ENCODE assay signal across 11 cellular contexts in the genomic region with DNA sequence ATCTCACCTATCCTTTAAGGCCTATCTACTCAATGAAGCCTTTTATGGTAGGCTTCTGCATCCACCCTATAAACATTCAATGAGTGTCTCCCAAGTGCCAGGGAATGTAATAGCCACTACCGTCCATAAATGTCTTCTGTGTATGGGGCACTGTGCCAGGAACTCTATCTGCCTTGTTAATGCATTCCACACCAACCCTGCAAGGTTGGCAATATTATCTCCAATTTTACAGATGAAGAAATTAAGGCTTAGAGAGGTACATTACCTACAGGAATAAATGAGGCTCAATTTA. TPM values are rescaled to one million over a fixed set of nuclear protein-coding genes. Genes with fewer than 3 reads are reported as not detected.
DNase-seq lines count a peak whose midpoint lies in the region; ATAC-seq and TF ChIP-seq lines count a peak whose summit lies in the region.
"Had no signal": no experiment of that assay in that cellular context is flagged by ENCODE, and none has a peak within 500 bp of the region (broad histone marks: within the 10 kb centered on the region; RNA-seq: fewer than 3 reads in every experiment).

No MANE protein-coding gene starts in this region.

- H3K4me1 ChIP-seq in left ventricle myocardium inferior: peaks cover 100% of the 10 kb centered on the region
- peaks cover 100% of the 10 kb centered on the region for H3K4me1 ChIP-seq in lower lobe of right lung
- peaks cover 87% of the 10 kb centered on the region for H3K4me1 ChIP-seq in vagina

- H3K36me3 Mint-ChIP-seq in activated B cell treated with CpG ODN at 0.5 μM for 24 hours (ENCODE audit: low read depth): peaks cover 40% of the 10 kb centered on the region
- no peaks in the 10 kb centered on the region for H3K36me3 Mint-ChIP-seq in WTC11

- no peaks in the 10 kb centered on the region for H3K27me3 ChIP-seq in left ventricle myocardium inferior (ENCODE audit: low read depth)
- H3K27me3 ChIP-seq in lower lobe of right lung (ENCODE audit: low read depth): no peaks in the 10 kb centered on the region
- H3K27me3 ChIP-seq in vagina: no peaks in the 10 kb centered on the region

- POLR2A ChIA-PET in activated B cell treated with CpG ODN at 0.5 μM for 24 hours (lab: Charles Lee) (interaction anchor here (1.0 to 15.1 kb wide), 6 partner anchors 9 to 136 kb away, joined by 3 to 291 read pairs (median 14); partner anchors contain the start of genes HEXIM2 and MAP3K14), WTC11 (lab: Charles Lee) (no interaction called here)

- no peaks in the 10 kb centered on the region for H3K9me3 Mint-ChIP-seq in activated B cell treated with CpG ODN at 0.5 μM for 24 hours
- no peaks in the 10 kb centered on the region for H3K9me3 Mint-ChIP-seq in WTC11

- TF ChIP-seq CTCF in left ventricle myocardium inferior (IDR thresholded peaks at IDR 0.05; ENCODE audit: borderline replicate concordance) (no peak), activated B cell treated with CpG ODN at 0.5 μM for 24 hours (IDR thresholded peaks at IDR 0.05) (no peak), lower lobe of right lung (IDR thresholded peaks at IDR 0.05) (no peak), vagina (IDR thresholded peaks at IDR 0.05) (no peak), WTC11 (IDR thresholded peaks at IDR 0.05) (no peak)

- H3K4me3 ChIP-seq in left ventricle myocardium inferior: no peak overlapping the region
- no peak overlapping the region for H3K4me3 ChIP-seq in lower lobe of right lung
- H3K4me3 ChIP-seq in vagina: no peak overlapping the region

- no peaks in the 10 kb centered on the region for H3K36me3 ChIP-seq in left ventricle myocardium inferior
- no peaks in the 10 kb centered on the region for H3K36me3 ChIP-seq in lower lobe of right lung
- H3K36me3 ChIP-seq in vagina: no peaks in the 10 kb centered on the region

- H3K27ac ChIP-seq in left ventricle myocardium inferior (replicated peaks) (peak overlapping the region; percentile 97), lower lobe of right lung (peak overlapping the region; percentile 76), vagina (peak overlapping the region; percentile 81)
- H3K27ac ChIP-seq: parathyroid adenoma had no signal

- DNase-seq in left ventricle myocardium inferior (no peak), cardiac septum (ENCODE audit: low spot score) (no peak), activated B cell treated with CpG ODN at 0.5 μM for 24 hours (no peak), lower lobe of right lung (no peak), vagina (ENCODE audit: extremely low spot score in 2 of 2) (no peak), WTC11 (ENCODE audit: low spot score) (no peak), retina (no peak)
- DNase-seq: Caco-2, SW 1271 had no signal

- ATAC-seq in activated B cell treated with CpG ODN at 0.5 μM for 24 hours (ENCODE audit: low read depth): no peak
- no peak for ATAC-seq in lower lobe of right lung
- no peak for ATAC-seq in HG03139 (IDR thresholded peaks at IDR 0.05; ENCODE audit: unreplicated experiment)
- no peak for ATAC-seq in WTC11

- CTCF ChIA-PET in activated B cell treated with CpG ODN at 0.5 μM for 24 hours (lab: Charles Lee): interaction anchor here (2.1 to 2.6 kb wide), 3 partner anchors 15 to 88 kb away, joined by 10 to 17 read pairs (median 14); partner anchors contain the start of gene MAP3K14
- CTCF ChIA-PET in WTC11 (lab: Charles Lee): no interaction called here

- H3K4me3 Mint-ChIP-seq in activated B cell treated with CpG ODN at 0.5 μM for 24 hours: peak overlapping the region; percentile 70
- H3K4me3 Mint-ChIP-seq in WTC11: no peak overlapping the region

- peak overlapping the region; percentile 92 for H3K27ac Mint-ChIP-seq in activated B cell treated with CpG ODN at 0.5 μM for 24 hours
- H3K27ac Mint-ChIP-seq in WTC11: no peak overlapping the region

- H3K4me1 Mint-ChIP-seq in activated B cell treated with CpG ODN at 0.5 μM for 24 hours: peaks cover 100% of the 10 kb centered on the region
- H3K4me1 Mint-ChIP-seq in WTC11: no peaks in the 10 kb centered on the region

- intact Hi-C loops in left ventricle myocardium inferior (cut with micrococcal nuclease) (no loop called here), cardiac septum (cut with DNase I) (no loop called here), activated B cell treated with CpG ODN at 0.5 μM for 24 hours (cut with micrococcal nuclease) (loop anchor here (1.0 to 5.0 kb wide), 4 partner anchors 11 to 36 kb away; partner anchors contain the start of gene MAP3K14), lower lobe of right lung (cut with DNase I) (no loop called here), vagina (cut with DNase I) (no loop called here)

- H3K27me3 Mint-ChIP-seq in activated B cell treated with CpG ODN at 0.5 μM for 24 hours (no peaks in the 10 kb centered on the region), WTC11 (ENCODE audit: low read depth) (no peaks in the 10 kb centered on the region)

- no peaks in the 10 kb centered on the region for H3K9me3 ChIP-seq in left ventricle myocardium inferior (replicated peaks)
- H3K9me3 ChIP-seq in lower lobe of right lung: no peaks in the 10 kb centered on the region
- no peaks in the 10 kb centered on the region for H3K9me3 ChIP-seq in vagina
- H3K9me3 ChIP-seq: Caco-2 had no signal

- TF ChIP-seq POLR2A in vagina (IDR thresholded peaks at IDR 0.05): no peak

TF ChIP-seq in WTC11, 78 proteins besides CTCF, POLR2A, EP300 and RAD21 (continues in another document):
- TF ChIP-seq ZNF138 (CRISPR knock-in tag; conservative IDR thresholded peaks at IDR 0.05) (no peak), AR (CRISPR knock-in tag; IDR thresholded peaks at IDR 0.05) (no peak), ZSCAN18 (CRISPR knock-in tag; IDR thresholded peaks at IDR 0.05) (no peak), PREB (CRISPR knock-in tag; IDR thresholded peaks at IDR 0.05; ENCODE audit: borderline replicate concordance) (no peak), USF1 (CRISPR knock-in tag; IDR thresholded peaks at IDR 0.05) (no peak), EMX1 (CRISPR knock-in tag; IDR thresholded peaks at IDR 0.05) (no peak)

RNA-seq across cellular contexts. Expression of gene MAP3K14, which starts 20.0 kb away (rescaled TPM):
- 14.8 TPM for total RNA-seq in left ventricle myocardium inferior
- total RNA-seq in cardiac septum: 14.6 TPM
- total RNA-seq in activated B cell treated with CpG ODN at 0.5 μM for 24 hours: 81.2 and 88.6 TPM in 2 replicates
- 9.3 TPM for total RNA-seq in lower lobe of right lung
- total RNA-seq in vagina: 9.8 TPM
- 3.3 to 4.0 TPM (median 3.8 TPM) in 3 replicates for total RNA-seq in WTC11 (2021)

RNA-seq across cellular contexts. Expression of gene SPATA32, which starts 34.9 kb away (rescaled TPM):
- total RNA-seq in left ventricle myocardium inferior (not detected), cardiac septum (not detected), activated B cell treated with CpG ODN at 0.5 μM for 24 hours (0.27 and 0.39 TPM in 2 replicates), lower lobe of right lung (not detected), vagina (not detected), WTC11 (2021) (0.14 to 0.15 TPM in 2 of 3 replicates, not detected in the other)
- total RNA-seq: Caco-2 had no signal
